In genomic region chr6:39396854-39397253, GRCh38 we compare ENCODE assay signal across 19 cellular contexts.
"Had no signal": no experiment of that assay in that cellular context is flagged by ENCODE, and none has a peak within 500 bp of the region (broad histone marks: within the 10 kb centered on the region; RNA-seq: fewer than 3 reads in every experiment).

No MANE protein-coding gene starts in this region.

- DNase-seq: stimulated activated CD4-positive, alpha-beta T cell treated with anti-CD3 and anti-CD28 coated beads, Interleukin-2, amount 100 ng/mL, for 48 hours; stimulated activated CD4-positive, alpha-beta T cell treated with anti-CD3 and anti-CD28 coated beads, Interleukin-4, amount 100 ng/mL, for 1 hour; stimulated activated CD4-positive, alpha-beta T cell treated with anti-CD3 and anti-CD28 coated beads, Interleukin-4, amount 100 ng/mL, for 24 hours; stimulated activated CD4-positive, alpha-beta T cell treated with anti-CD3 and anti-CD28 coated beads, Interleukin-4, amount 100 ng/mL, for 4 hours; stimulated activated CD8-positive, alpha-beta memory T cell treated with anti-CD3 and anti-CD28 coated beads, Interleukin-4, amount 100 ng/mL, for 48 hours; stimulated activated naive B cell treated with anti-CD40 and anti-IgM and Interleukin-4, amounts not matched to agents 10 μg/mL and 1 μg/mL and 100 μg/mL, for 72 hours; stimulated activated naive CD4-positive, alpha-beta T cell; stimulated activated naive CD4-positive, alpha-beta T cell treated with Interleukin-2 at 50 U/mL for 16 hours; stimulated activated naive CD8-positive, alpha-beta T cell treated with anti-CD3 and anti-CD28 coated beads, Interleukin-15, amount 100 ng/mL, for 72 hours; stimulated activated naive CD8-positive, alpha-beta T cell treated with anti-CD3 and anti-CD28 coated beads, Interleukin-15, Interleukin-2, amounts not matched to agents 100 U/mL and 50 U/mL, for 24 hours; stomach; testis; thyroid gland; tibial artery; transverse colon; trophoblast cell; upper lobe of left lung; upper lobe of right lung; uterus had no signal
